ENCODE assay signal across 1 cellular context in the genomic region with DNA sequence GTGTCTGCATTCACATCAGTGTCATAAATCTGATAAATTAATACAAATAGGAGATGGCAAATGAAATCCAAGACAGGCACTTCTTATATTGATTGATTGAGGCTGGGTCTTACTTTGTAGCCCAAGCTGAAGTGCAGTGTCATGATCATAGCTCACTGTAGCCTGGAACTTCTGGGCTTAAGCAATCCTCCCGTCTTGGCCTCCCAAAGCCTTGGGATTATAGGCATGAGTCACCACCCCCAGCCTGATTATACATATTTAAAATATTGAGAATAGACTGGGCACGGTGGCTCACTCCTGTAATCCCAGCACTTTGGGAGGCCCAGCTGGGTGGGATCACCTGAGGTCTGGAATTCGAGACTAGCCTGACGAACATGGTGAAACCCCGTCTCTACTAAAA.
TF ChIP-seq lines count a peak whose summit lies in the region.

No MANE protein-coding gene starts in this region.

TF ChIP-seq in HepG2, 621 proteins besides CTCF, POLR2A, EP300 and RAD21 (continued from another document):
- TF ChIP-seq, protein P1, sequence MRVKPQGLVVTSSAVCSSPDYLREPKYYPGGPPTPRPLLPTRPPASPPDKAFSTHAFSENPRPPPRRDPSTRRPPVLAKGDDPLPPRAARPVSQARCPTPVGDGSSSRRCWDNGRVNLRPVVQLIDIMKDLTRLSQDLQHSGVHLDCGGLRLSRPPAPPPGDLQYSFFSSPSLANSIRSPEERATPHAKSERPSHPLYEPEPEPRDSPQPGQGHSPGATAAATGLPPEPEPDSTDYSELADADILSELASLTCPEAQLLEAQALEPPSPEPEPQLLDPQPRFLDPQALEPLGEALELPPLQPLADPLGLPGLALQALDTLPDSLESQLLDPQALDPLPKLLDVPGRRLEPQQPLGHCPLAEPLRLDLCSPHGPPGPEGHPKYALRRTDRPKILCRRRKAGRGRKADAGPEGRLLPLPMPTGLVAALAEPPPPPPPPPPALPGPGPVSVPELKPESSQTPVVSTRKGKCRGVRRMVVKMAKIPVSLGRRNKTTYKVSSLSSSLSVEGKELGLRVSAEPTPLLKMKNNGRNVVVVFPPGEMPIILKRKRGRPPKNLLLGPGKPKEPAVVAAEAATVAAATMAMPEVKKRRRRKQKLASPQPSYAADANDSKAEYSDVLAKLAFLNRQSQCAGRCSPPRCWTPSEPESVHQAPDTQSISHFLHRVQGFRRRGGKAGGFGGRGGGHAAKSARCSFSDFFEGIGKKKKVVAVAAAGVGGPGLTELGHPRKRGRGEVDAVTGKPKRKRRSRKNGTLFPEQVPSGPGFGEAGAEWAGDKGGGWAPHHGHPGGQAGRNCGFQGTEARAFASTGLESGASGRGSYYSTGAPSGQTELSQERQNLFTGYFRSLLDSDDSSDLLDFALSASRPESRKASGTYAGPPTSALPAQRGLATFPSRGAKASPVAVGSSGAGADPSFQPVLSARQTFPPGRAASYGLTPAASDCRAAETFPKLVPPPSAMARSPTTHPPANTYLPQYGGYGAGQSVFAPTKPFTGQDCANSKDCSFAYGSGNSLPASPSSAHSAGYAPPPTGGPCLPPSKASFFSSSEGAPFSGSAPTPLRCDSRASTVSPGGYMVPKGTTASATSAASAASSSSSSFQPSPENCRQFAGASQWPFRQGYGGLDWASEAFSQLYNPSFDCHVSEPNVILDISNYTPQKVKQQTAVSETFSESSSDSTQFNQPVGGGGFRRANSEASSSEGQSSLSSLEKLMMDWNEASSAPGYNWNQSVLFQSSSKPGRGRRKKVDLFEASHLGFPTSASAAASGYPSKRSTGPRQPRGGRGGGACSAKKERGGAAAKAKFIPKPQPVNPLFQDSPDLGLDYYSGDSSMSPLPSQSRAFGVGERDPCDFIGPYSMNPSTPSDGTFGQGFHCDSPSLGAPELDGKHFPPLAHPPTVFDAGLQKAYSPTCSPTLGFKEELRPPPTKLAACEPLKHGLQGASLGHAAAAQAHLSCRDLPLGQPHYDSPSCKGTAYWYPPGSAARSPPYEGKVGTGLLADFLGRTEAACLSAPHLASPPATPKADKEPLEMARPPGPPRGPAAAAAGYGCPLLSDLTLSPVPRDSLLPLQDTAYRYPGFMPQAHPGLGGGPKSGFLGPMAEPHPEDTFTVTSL (CRISPR knock-in tag; IDR thresholded peaks at IDR 0.05; ENCODE audit: borderline replicate concordance), result no peak
- TF ChIP-seq ZBTB42 (CRISPR knock-in tag; IDR thresholded peaks at IDR 0.05), result no peak
- no peak for TF ChIP-seq ZNF737 (CRISPR knock-in tag; IDR thresholded peaks at IDR 0.05; ENCODE audit: borderline replicate concordance)
TF ChIP-seq in HepG2: peak in this region for 0.
